ENCODE assay signal across 33 cellular contexts in the genomic region with DNA sequence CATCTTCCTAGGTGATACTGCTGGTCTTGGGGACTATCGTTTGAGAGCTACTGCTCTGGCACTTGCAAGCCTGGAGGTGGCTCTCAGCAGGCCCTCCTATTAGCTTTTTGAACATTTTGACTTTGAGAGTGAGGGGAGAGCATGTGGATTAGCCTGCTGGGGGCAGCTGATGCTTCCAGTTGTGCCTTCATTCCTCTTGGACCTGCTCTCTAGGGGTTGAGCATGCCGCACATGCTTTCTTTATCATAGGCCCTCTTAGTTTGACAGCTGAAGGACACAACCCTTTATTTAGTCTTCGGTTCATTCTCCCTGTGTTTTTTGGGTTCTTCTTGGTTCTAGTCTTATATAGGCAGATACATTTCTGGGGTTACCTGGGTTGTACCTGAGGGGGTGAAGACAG.
"Had no signal": no experiment of that assay in that cellular context is flagged by ENCODE, and none has a peak within 500 bp of the region (broad histone marks: within the 10 kb centered on the region; RNA-seq: fewer than 3 reads in every experiment).

No MANE protein-coding gene starts in this region.

- DNase-seq: activated CD4-positive, alpha-beta memory T cell treated with anti-CD3 and anti-CD28 coated beads, Interleukin-2, amount 10 ng/mL, durations not matched to agents 7 days and 5 days; activated CD4-positive, alpha-beta T cell treated with anti-CD3 and anti-CD28 coated beads for 1 hour; activated CD4-positive, alpha-beta T cell treated with anti-CD3 and anti-CD28 coated beads for 4 hours; activated CD4-positive, alpha-beta T cell treated with anti-CD3 and anti-CD28 coated beads, Interleukin-2, amount 10 ng/mL, durations not matched to agents 7 days and 5 days; activated CD4-positive, alpha-beta T cell treated with anti-CD3 and anti-CD28 coated beads, Interleukin-2, amount 50 U/mL, for 4 hours; activated CD8-positive, alpha-beta memory T cell treated with anti-CD3 and anti-CD28 coated beads, Interleukin-2, amount 50 U/mL, for 48 hours; activated gamma-delta T cell; activated naive CD4-positive, alpha-beta T cell; activated naive CD4-positive, alpha-beta T cell treated with anti-CD3 and anti-CD28 coated beads, Interleukin-2, amount 10 ng/mL, durations not matched to agents 7 days and 5 days; activated naive CD8-positive, alpha-beta T cell treated with anti-CD3 and anti-CD28 coated beads, Interleukin-2, amount 10 ng/mL, durations not matched to agents 7 days and 5 days; activated T-cell treated with anti-CD3 and anti-CD28 coated beads for 4 hours; activated T-cell treated with anti-CD3 and anti-CD28 coated beads, Interleukin-2, amount 50 U/mL, for 24 hours; activated T-cell treated with anti-CD3 and anti-CD28 coated beads, Interleukin-2, amount 50 U/mL, for 72 hours; dorsolateral prefrontal cortex; effector memory CD4-positive, alpha-beta T cell; erythroblast; foreskin keratinocyte; gastrocnemius medialis; glutamatergic neuron; T-helper 1 cell; T-helper 17 cell; T1000; WERI-Rb-1 had no signal

- H3K27me3 Mint-ChIP-seq: activated CD4-positive, alpha-beta memory T cell treated with anti-CD3 and anti-CD28 coated beads, Interleukin-2, amount 10 ng/mL, durations not matched to agents 7 days and 5 days; activated CD4-positive, alpha-beta T cell treated with anti-CD3 and anti-CD28 coated beads, Interleukin-2, amount 10 ng/mL, durations not matched to agents 7 days and 5 days; activated naive CD4-positive, alpha-beta T cell treated with anti-CD3 and anti-CD28 coated beads, Interleukin-2, amount 10 ng/mL, durations not matched to agents 7 days and 5 days; activated naive CD8-positive, alpha-beta T cell treated with anti-CD3 and anti-CD28 coated beads, Interleukin-2, amount 10 ng/mL, durations not matched to agents 7 days and 5 days; activated T-cell treated with anti-CD3 and anti-CD28 coated beads, Interleukin-2, amount 50 U/mL, for 24 hours; central memory CD8-positive, alpha-beta T cell; dendritic cell treated with granulocyte-macrophage colony-stimulating factor and Interleukin-4, amounts not matched to agents 40 ng/mL and 50 ng/mL, for 4 days; T-helper 17 cell had no signal

- H3K36me3 ChIP-seq: ascending aorta, breast epithelium, cardiac muscle cell, esophagus muscularis mucosa, gastrocnemius medialis, WERI-Rb-1 had no signal

- H3K27me3 ChIP-seq: ascending aorta, breast epithelium, cardiac muscle cell, dorsolateral prefrontal cortex, esophagus muscularis mucosa, foreskin keratinocyte, gastrocnemius medialis had no signal

- H3K4me3 ChIP-seq: ascending aorta, breast epithelium, cardiac muscle cell, coronary artery, dorsolateral prefrontal cortex, esophagus muscularis mucosa, gastrocnemius medialis had no signal

- H3K36me3 Mint-ChIP-seq: activated naive CD4-positive, alpha-beta T cell treated with anti-CD3 and anti-CD28 coated beads, Interleukin-2, amount 10 ng/mL, durations not matched to agents 7 days and 5 days; activated naive CD8-positive, alpha-beta T cell treated with anti-CD3 and anti-CD28 coated beads, Interleukin-2, amount 10 ng/mL, durations not matched to agents 7 days and 5 days had no signal

- H3K4me1 Mint-ChIP-seq: activated CD4-positive, alpha-beta memory T cell treated with anti-CD3 and anti-CD28 coated beads, Interleukin-2, amount 10 ng/mL, durations not matched to agents 7 days and 5 days; activated CD4-positive, alpha-beta T cell treated with anti-CD3 and anti-CD28 coated beads, Interleukin-2, amount 10 ng/mL, durations not matched to agents 7 days and 5 days; activated naive CD4-positive, alpha-beta T cell treated with anti-CD3 and anti-CD28 coated beads, Interleukin-2, amount 10 ng/mL, durations not matched to agents 7 days and 5 days; activated naive CD8-positive, alpha-beta T cell treated with anti-CD3 and anti-CD28 coated beads, Interleukin-2, amount 10 ng/mL, durations not matched to agents 7 days and 5 days; central memory CD8-positive, alpha-beta T cell; T-helper 17 cell had no signal

- H3K4me1 ChIP-seq: ascending aorta, breast epithelium, foreskin keratinocyte, gastrocnemius medialis had no signal

- H3K4me3 Mint-ChIP-seq: activated CD4-positive, alpha-beta memory T cell treated with anti-CD3 and anti-CD28 coated beads, Interleukin-2, amount 10 ng/mL, durations not matched to agents 7 days and 5 days; activated CD4-positive, alpha-beta T cell treated with anti-CD3 and anti-CD28 coated beads, Interleukin-2, amount 10 ng/mL, durations not matched to agents 7 days and 5 days; activated naive CD4-positive, alpha-beta T cell treated with anti-CD3 and anti-CD28 coated beads, Interleukin-2, amount 10 ng/mL, durations not matched to agents 7 days and 5 days; activated naive CD8-positive, alpha-beta T cell treated with anti-CD3 and anti-CD28 coated beads, Interleukin-2, amount 10 ng/mL, durations not matched to agents 7 days and 5 days; activated T-cell treated with anti-CD3 and anti-CD28 coated beads, Interleukin-2, amount 50 U/mL, for 24 hours; activated T-cell treated with anti-CD3 and anti-CD28 coated beads, Interleukin-2, amount 50 U/mL, for 72 hours; brain; central memory CD8-positive, alpha-beta T cell; dendritic cell treated with granulocyte-macrophage colony-stimulating factor and Interleukin-4, amounts not matched to agents 40 ng/mL and 50 ng/mL, for 4 days; T-helper 17 cell; T-helper 2 cell treated with Interferon-gamma antibody and Interleukin-4, amounts not matched to agents 5 μg/mL and 100 μg/mL, for 36 hours had no signal

- H3K27ac ChIP-seq: ascending aorta, breast epithelium, cardiac muscle cell, coronary artery, dorsolateral prefrontal cortex, esophagus muscularis mucosa, foreskin keratinocyte, gastrocnemius medialis, WERI-Rb-1 had no signal

- H3K9me3 ChIP-seq: gastrocnemius medialis had no signal

- ATAC-seq: activated naive CD4-positive, alpha-beta T cell treated with anti-CD3 and anti-CD28 coated beads, Interleukin-2, amount 50 U/mL, for 72 hours; activated T-cell treated with anti-CD3 and anti-CD28 coated beads, Interleukin-2, amount 50 U/mL, for 72 hours; foreskin keratinocyte; gastrocnemius medialis; T-helper 17 cell had no signal

- H3K27ac Mint-ChIP-seq: activated CD4-positive, alpha-beta memory T cell treated with anti-CD3 and anti-CD28 coated beads, Interleukin-2, amount 10 ng/mL, durations not matched to agents 7 days and 5 days; activated CD4-positive, alpha-beta T cell treated with anti-CD3 and anti-CD28 coated beads, Interleukin-2, amount 10 ng/mL, durations not matched to agents 7 days and 5 days; activated naive CD4-positive, alpha-beta T cell treated with anti-CD3 and anti-CD28 coated beads, Interleukin-2, amount 10 ng/mL, durations not matched to agents 7 days and 5 days; activated naive CD4-positive, alpha-beta T cell treated with anti-CD3 and anti-CD28 coated beads, Interleukin-2, amount 50 U/mL, for 72 hours; activated naive CD8-positive, alpha-beta T cell treated with anti-CD3 and anti-CD28 coated beads, Interleukin-2, amount 10 ng/mL, durations not matched to agents 7 days and 5 days; activated T-cell treated with anti-CD3 and anti-CD28 coated beads, Interleukin-2, amount 50 U/mL, for 24 hours; activated T-cell treated with anti-CD3 and anti-CD28 coated beads, Interleukin-2, amount 50 U/mL, for 72 hours; brain; dendritic cell treated with granulocyte-macrophage colony-stimulating factor and Interleukin-4, amounts not matched to agents 40 ng/mL and 50 ng/mL, for 4 days; T-helper 17 cell; T-helper 2 cell treated with Interferon-gamma antibody and Interleukin-4, amounts not matched to agents 5 μg/mL and 100 μg/mL, for 36 hours had no signal
